In the genomic region with DNA sequence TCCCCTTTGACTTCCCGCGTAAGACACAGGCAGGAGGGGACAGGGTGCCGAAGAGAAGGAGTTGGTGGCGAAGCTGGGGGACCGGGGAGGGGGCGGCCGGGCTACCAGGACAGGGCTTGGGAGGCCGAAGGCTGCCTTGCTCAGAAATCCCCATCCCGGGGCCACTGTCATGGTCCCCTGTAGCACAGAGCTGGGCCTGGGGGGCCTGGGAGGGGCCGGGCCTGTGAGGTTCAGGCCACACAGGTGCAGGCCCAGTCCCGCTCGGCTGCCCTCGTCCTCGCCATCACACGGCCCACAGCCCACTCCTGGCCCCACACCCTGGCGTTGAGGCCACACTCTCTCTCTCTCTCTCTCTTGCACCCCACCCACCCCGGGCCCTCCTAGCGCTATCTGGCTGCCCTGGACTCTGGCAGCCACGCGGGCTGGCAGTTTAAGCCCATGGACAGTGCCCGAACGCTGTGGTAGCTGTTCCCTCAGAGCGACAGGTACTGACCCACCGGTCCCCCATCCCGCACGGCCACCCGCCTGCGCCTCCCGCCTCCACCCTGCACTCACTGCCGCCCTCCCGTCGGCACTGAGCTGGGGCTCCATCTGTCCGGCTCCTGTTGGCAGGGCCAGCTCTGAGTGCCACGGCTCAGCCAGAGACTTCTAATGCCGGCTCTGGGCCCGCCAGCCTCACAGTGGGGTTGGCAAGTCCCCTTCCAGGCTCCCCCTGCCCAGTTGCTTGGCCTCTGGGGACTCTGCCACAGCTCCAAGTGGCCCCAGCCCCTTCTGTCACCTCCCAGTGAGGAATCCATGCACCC, we compare ENCODE assay signal across 1 cellular context.
TF ChIP-seq lines count a peak whose summit lies in the region.

No MANE protein-coding gene starts in this region.

TF ChIP-seq in GM23338, 12 proteins besides CTCF, POLR2A, EP300 and RAD21 (continued from another document):
- TF ChIP-seq, protein P1, sequence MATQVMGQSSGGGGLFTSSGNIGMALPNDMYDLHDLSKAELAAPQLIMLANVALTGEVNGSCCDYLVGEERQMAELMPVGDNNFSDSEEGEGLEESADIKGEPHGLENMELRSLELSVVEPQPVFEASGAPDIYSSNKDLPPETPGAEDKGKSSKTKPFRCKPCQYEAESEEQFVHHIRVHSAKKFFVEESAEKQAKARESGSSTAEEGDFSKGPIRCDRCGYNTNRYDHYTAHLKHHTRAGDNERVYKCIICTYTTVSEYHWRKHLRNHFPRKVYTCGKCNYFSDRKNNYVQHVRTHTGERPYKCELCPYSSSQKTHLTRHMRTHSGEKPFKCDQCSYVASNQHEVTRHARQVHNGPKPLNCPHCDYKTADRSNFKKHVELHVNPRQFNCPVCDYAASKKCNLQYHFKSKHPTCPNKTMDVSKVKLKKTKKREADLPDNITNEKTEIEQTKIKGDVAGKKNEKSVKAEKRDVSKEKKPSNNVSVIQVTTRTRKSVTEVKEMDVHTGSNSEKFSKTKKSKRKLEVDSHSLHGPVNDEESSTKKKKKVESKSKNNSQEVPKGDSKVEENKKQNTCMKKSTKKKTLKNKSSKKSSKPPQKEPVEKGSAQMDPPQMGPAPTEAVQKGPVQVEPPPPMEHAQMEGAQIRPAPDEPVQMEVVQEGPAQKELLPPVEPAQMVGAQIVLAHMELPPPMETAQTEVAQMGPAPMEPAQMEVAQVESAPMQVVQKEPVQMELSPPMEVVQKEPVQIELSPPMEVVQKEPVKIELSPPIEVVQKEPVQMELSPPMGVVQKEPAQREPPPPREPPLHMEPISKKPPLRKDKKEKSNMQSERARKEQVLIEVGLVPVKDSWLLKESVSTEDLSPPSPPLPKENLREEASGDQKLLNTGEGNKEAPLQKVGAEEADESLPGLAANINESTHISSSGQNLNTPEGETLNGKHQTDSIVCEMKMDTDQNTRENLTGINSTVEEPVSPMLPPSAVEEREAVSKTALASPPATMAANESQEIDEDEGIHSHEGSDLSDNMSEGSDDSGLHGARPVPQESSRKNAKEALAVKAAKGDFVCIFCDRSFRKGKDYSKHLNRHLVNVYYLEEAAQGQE (IDR thresholded peaks at IDR 0.05; ENCODE audit: unreplicated experiment) = no peak
